8 cellular contexts compared by ENCODE assay signal in genomic region chr5:140174472-140175366, GRCh38. TPM values are rescaled to one million over a fixed set of nuclear protein-coding genes. Genes with fewer than 3 reads are reported as not detected.
DNase-seq lines count a peak whose midpoint lies in the region; ATAC-seq, FAIRE-seq and TF ChIP-seq lines count a peak whose summit lies in the region.

CYSTM1 (plus strand) TSS chr5:140175188; CDS start chr5:140194466, 19,278 bp downstream.

- H3K27ac ChIP-seq in adrenal gland (peak within 1 kb of the TSS; percentile 90 to 99 (median 97)), heart left ventricle (peak within 1 kb of the TSS; percentile 86 to 100 (median 98))

- intact Hi-C loops in adrenal gland (cut with DNase I) (loop anchor here in 1 of 2 donors (5.0 kb wide), 1 partner anchor 68 kb away; no protein-coding TSS in a partner anchor), heart left ventricle (cut with DNase I) (loop anchor here in 9 of 10 donors (1.0 to 5.0 kb wide), 9 partner anchors 63 to 182 kb away; partner anchors contain the start of gene HBEGF (in 4 of the 9))

- peaks cover 5% of the 10 kb centered on the region for H3K4me1 Mint-ChIP-seq in type B pancreatic cell (ENCODE audit: unreplicated experiment)

- no peak for TF ChIP-seq CTCF in adrenal gland (IDR thresholded peaks at IDR 0.05)
- peak in 1 of 12 donors; percentile 15 for TF ChIP-seq CTCF in heart left ventricle (IDR thresholded peaks at IDR 0.05)
- peak; percentile 12 for TF ChIP-seq CTCF in type B pancreatic cell (conservative IDR thresholded peaks at IDR 0.05)

- H3K27ac Mint-ChIP-seq in type B pancreatic cell: peak within 1 kb of the TSS; percentile 99

- ATAC-seq in HG02798 (IDR thresholded peaks at IDR 0.05; ENCODE audit: poor library complexity, unreplicated experiment) (peak; percentile 96), heart left ventricle (peak; percentile 89 to 96 (median 94))

- 1 to 9% (median 4%) methylated on average over 11 to 61 of the region's 61 CpGs for WGBS in adrenal gland, 4 donors
- WGBS in heart left ventricle, 4 donors: 2 to 10% (median 2%) methylated on average over 21 to 61 of the region's 61 CpGs

- H3K27me3 Mint-ChIP-seq in type B pancreatic cell: peaks cover 13% of the 10 kb centered on the region

- H3K4me1 ChIP-seq in adrenal gland (replicated peaks in 1 of 2): peaks cover 18 to 36% of the 10 kb centered on the region in 2 donors
- peaks cover 0 to 42% (median 26%) of the 10 kb centered on the region in 12 donors for H3K4me1 ChIP-seq in heart left ventricle

- H3K4me3 ChIP-seq in adrenal gland (peak within 1 kb of the TSS; percentile 62 to 96 (median 79)), heart left ventricle (peak within 1 kb of the TSS; percentile 78 to 100 (median 92))

- H3K36me3 ChIP-seq in adrenal gland (replicated peaks in 1 of 2): no peaks in the 10 kb centered on the region
- no peaks in the 10 kb centered on the region for H3K36me3 ChIP-seq in heart left ventricle

- peak; percentile 90 for DNase-seq in GM12891 (ENCODE audit: insufficient read length, low spot score)
- peak; percentile 80 for DNase-seq in NCI-H1436 treated with DMSO at 0.1 percent for 48 hours (lab: John Stamatoyannopoulos, UW)
- DNase-seq in T follicular helper cell (ENCODE audit: low read depth): peak; percentile 96
- peak; percentile 95 to 98 (median 98) for DNase-seq in adrenal gland
- DNase-seq in heart left ventricle: peak; percentile 96 to 98 (median 98)
- peak; percentile 93 for DNase-seq in pons (ENCODE audit: low spot score)
- DNase-seq in type B pancreatic cell (ENCODE audit: extremely low spot score, unreplicated experiment): peak; percentile 97

- no peaks in the 10 kb centered on the region for H3K9me3 ChIP-seq in adrenal gland (replicated peaks in 1 of 3)
- H3K9me3 ChIP-seq in heart left ventricle: no peaks in the 10 kb centered on the region

- H3K4me3 Mint-ChIP-seq in type B pancreatic cell: peak within 1 kb of the TSS; percentile 96

- no peaks in the 10 kb centered on the region for H3K9me3 Mint-ChIP-seq in type B pancreatic cell

- H3K36me3 Mint-ChIP-seq in type B pancreatic cell: no peaks in the 10 kb centered on the region

- TF ChIP-seq POLR2A in GM12891 (IDR thresholded peaks at IDR 0.05; ENCODE audit: low read depth, low read length) (peak; percentile 76), adrenal gland (IDR thresholded peaks at IDR 0.05) (peak; percentile 52 to 93), heart left ventricle (IDR thresholded peaks at IDR 0.05) (peak in 1 of 2 donors; percentile 91)

- H3K27me3 ChIP-seq in adrenal gland: no peaks in the 10 kb centered on the region
- H3K27me3 ChIP-seq in heart left ventricle: no peaks in the 10 kb centered on the region

- peak; percentile 99 for FAIRE-seq in GM12891 (lab: Jason Lieb, UNC)

TF ChIP-seq in GM12891, 5 proteins besides CTCF, POLR2A, EP300 and RAD21:
- TF ChIP-seq SPI1 (IDR thresholded peaks at IDR 0.05; ENCODE audit: low read depth, low read length) (no peak), POU2F2 (IDR thresholded peaks at IDR 0.05; ENCODE audit: low read depth, low read length) (no peak), POLR2AphosphoS5 (IDR thresholded peaks at IDR 0.05; ENCODE audit: low read depth, low read length) (peak; percentile 76), TAF1 (IDR thresholded peaks at IDR 0.05; ENCODE audit: low read depth, low read length) (peak; percentile 84), PAX5 (IDR thresholded peaks at IDR 0.05; ENCODE audit: insufficient read depth, low read length, severe bottlenecking) (no peak)

RNA-seq across cellular contexts. Expression of gene CYSTM1, which starts in this region (rescaled TPM):
- 37.2 TPM for polyA plus RNA-seq in GM12891 (2012; ENCODE audit: low read depth, missing spikeins)
- total RNA-seq in adrenal gland: 100 to 1,000 TPM; 145 to 605 (median 189) TPM
- 100 to 1,000 TPM; 126 to 188 (median 152) TPM for polyA plus RNA-seq in adrenal gland
- 100 to 1,000 TPM in 3 of 9 donors, 10 to 100 TPM in 6; 58.1 to 222 (median 94.5) TPM for total RNA-seq in heart left ventricle
- 100 to 1,000 TPM in 1 of 2 donors, 10 to 100 TPM in 1; 82.0 to 238 TPM for polyA plus RNA-seq in heart left ventricle
- total RNA-seq in type B pancreatic cell (ENCODE audit: low replicate concordance): 49.9 and 73.5 TPM in 2 replicates

Comparison
In these comparisons a context has a peak if more than half of its experiments do, and no peak if none do; other contexts are left out.
1. Peak in every context shown above with its lines: DNase-seq, ATAC-seq, H3K4me3 ChIP-seq and H3K27ac ChIP-seq.